Comparison of ENCODE assay signal across 8 cellular contexts in the genomic region with DNA sequence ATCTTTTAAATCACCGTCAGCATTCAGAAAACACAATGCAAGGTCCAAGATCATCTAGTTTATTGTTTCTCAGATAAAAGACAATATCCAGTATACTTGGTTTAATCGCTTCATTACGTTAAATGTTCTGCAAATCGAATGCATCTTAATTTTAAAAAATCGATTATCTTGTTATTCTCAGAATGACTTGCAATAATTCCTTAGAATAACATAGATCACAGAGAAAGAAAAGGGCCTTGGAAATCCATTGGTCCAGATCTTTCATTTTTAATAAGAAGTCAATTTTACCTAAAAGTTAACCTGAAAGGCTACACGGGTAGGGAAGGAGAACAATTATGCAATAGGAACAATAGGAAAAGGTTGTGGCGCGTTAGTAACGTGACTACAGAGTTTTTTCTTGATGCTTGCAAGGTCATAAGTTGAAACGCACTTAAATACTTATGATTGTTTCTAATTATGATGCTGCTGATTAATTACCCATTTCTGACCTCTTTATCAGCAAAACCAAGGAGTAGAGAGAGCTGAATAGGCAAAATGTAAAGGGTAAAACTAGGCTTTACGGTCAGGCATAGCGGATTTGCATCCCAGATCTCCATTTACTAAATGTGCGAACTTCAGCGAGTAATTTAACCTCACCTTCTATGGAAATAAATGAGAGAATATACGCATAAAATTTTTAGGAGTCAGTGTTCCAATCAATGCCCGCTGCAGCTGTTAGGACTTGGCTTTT. TPM values are rescaled to one million over a fixed set of nuclear protein-coding genes. Genes with fewer than 3 reads are reported as not detected.
DNase-seq lines count a peak whose midpoint lies in the region; ATAC-seq and TF ChIP-seq lines count a peak whose summit lies in the region.

No MANE protein-coding gene starts in this region.

- H3K27me3 Mint-ChIP-seq in T-helper 17 cell: no peaks in the 10 kb centered on the region

- peak overlapping the region; percentile 98 for H3K4me3 Mint-ChIP-seq in T-helper 17 cell

- H3K4me1 Mint-ChIP-seq in T-helper 17 cell: peaks cover 38% of the 10 kb centered on the region

- peak overlapping the region; percentile 37 to 66 (median 58) for H3K4me3 ChIP-seq in skin epidermis

- no peak for TF ChIP-seq CTCF in foreskin keratinocyte (conservative IDR thresholded peaks at IDR 0.05)

- H3K27ac Mint-ChIP-seq in T-helper 17 cell: peak overlapping the region; percentile 98

- H3K9me3 ChIP-seq in T-helper 17 cell (ENCODE audit: control insufficient read depth, low read length, poor library complexity, severe bottlenecking): no peaks in the 10 kb centered on the region

- no peaks in the 10 kb centered on the region for H3K27me3 ChIP-seq in foreskin keratinocyte

- no peaks in the 10 kb centered on the region for H3K36me3 Mint-ChIP-seq in T-helper 17 cell (ENCODE audit: low read depth)

- DNase-seq in DMS53 (lab: John Stamatoyannopoulos, UW) (peak; percentile 31), DMS53 treated with DMSO at 0.1 percent for 48 hours (lab: John Stamatoyannopoulos, UW; ENCODE audit: unreplicated experiment) (no peak), T-helper 17 cell (no peak), foreskin keratinocyte (no peak), NCI-H1694 treated with DMSO at 0.1 percent for 48 hours (lab: John Stamatoyannopoulos, UW) (no peak)

- ATAC-seq in T-helper 17 cell: no peak
- ATAC-seq in foreskin keratinocyte: no peak
- no peak for ATAC-seq in GM19467 (IDR thresholded peaks at IDR 0.05; ENCODE audit: unreplicated experiment)
- no peak for ATAC-seq in GM18502 (IDR thresholded peaks at IDR 0.05; ENCODE audit: poor library complexity, unreplicated experiment)

- peaks cover 10% of the 10 kb centered on the region for H3K4me1 ChIP-seq in foreskin keratinocyte

- H3K27ac ChIP-seq in foreskin keratinocyte (peak overlapping the region; percentile 31), skin epidermis (peak overlapping the region in 18 of 21 experiments; percentile 30 to 86 (median 68))

RNA-seq across cellular contexts. Expression of a gene that starts 0.8 kb away (rescaled TPM):
- total RNA-seq in T-helper 17 cell (1 to 10 TPM; 8.1 to 9.7 TPM), foreskin keratinocyte (5.0 and 8.0 TPM in 2 replicates)
- polyA plus RNA-seq in foreskin keratinocyte: 3.4 and 4.2 TPM in 2 replicates

RNA-seq across cellular contexts. Expression of a gene that starts 4.9 kb away (rescaled TPM):
- total RNA-seq in T-helper 17 cell: 100 to 1,000 TPM; 236 to 264 TPM
- total RNA-seq in foreskin keratinocyte: 355 TPM in 2 replicates
- 619 and 631 TPM in 2 replicates for polyA plus RNA-seq in foreskin keratinocyte
